ENCODE assay signal across 17 cellular contexts in the genomic region with DNA sequence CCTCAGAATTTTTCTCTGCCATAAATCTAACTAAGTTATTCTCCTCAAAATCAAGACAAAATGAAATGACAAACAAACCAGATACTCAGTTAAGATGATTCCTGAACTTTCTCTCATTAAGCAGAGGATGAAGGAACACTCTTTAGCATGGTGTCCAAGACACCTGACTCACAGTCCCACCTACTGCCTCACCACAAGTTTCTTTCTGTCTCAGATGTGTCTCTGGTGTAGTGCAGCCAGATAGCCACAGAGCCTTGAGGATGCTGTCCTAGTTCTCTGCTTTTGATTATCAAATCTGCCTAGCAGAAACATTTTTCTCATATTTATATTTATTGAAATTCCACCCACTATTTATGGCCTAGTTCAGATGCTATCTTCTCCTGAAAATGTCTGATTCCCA.
DNase-seq lines count a peak whose midpoint lies in the region; ATAC-seq, FAIRE-seq and TF ChIP-seq lines count a peak whose summit lies in the region.
"Had no signal": no experiment of that assay in that cellular context is flagged by ENCODE, and none has a peak within 500 bp of the region (broad histone marks: within the 10 kb centered on the region; RNA-seq: fewer than 3 reads in every experiment).

No MANE protein-coding gene starts in this region.

- peak overlapping the region; percentile 35; the same call in 1 of the 2 replicates for H3K4me2 ChIP-seq in GM12878 (ENCODE audit: control insufficient read depth, insufficient read depth)

- BruUV-seq in GM12878 (replicated peaks; lab: Mats Ljungman, UMichigan): no TSS peak

- no peak for FAIRE-seq in GM12878 (lab: Jason Lieb, UNC)

- SMC1A ChIA-PET in GM12878 (lab: Charles Lee; ENCODE audit: uncharacterized antibody, unreplicated experiment): no interaction called here

- POLR2A ChIA-PET in GM12878 (lab: Charles Lee): no interaction called here

- no peak for TF ChIP-seq POLR2A in GM12878 (IDR thresholded peaks at IDR 0.05; ENCODE audit: low read depth, low read length)

- TF ChIP-seq EP300 in GM12878 (IDR thresholded peaks at IDR 0.05; ENCODE audit: borderline replicate concordance in 1 of 2, control insufficient read depth in 1 of 2, low read depth in 2 of 2, low read length in 2 of 2): no peak

- H3K27me3 ChIP-seq in GM12878 (replicated peaks in 1 of 2; ENCODE audit: control insufficient read depth in 2 of 2, insufficient read depth in 2 of 2, low read length in 1 of 2): no peaks in the 10 kb centered on the region
- H3K27me3 ChIP-seq: SJSA1 had no signal

- no peaks in the 10 kb centered on the region for H3K79me2 ChIP-seq in GM12878 (ENCODE audit: control insufficient read depth, insufficient read depth, low read length)

- no peak overlapping the region for H3K9ac ChIP-seq in GM12878 (ENCODE audit: control insufficient read depth, insufficient read depth, low read length)

- no peak overlapping the region for H3K4me3 ChIP-seq in GM12878
- H3K4me3 ChIP-seq: SJSA1 had no signal

- intact Hi-C loops in GM12878 (cut with micrococcal nuclease; ENCODE audit: unreplicated experiment): no loop called here

- peak; percentile 89 for ATAC-seq in GM18873 (IDR thresholded peaks at IDR 0.05; ENCODE audit: low FRiP score, unreplicated experiment)
- ATAC-seq in GM21526 (IDR thresholded peaks at IDR 0.05; ENCODE audit: low FRiP score, unreplicated experiment): peak; percentile 94
- ATAC-seq in HG03045 (IDR thresholded peaks at IDR 0.05; ENCODE audit: unreplicated experiment): peak; percentile 94
- peak; percentile 61; the same call in 2 of the 3 replicates for ATAC-seq in GM12878
- no peak for ATAC-seq in esophagus mucosa
- ATAC-seq: effector memory CD8-positive, alpha-beta T cell; left ventricle myocardium superior had no signal

- H3K4me1 ChIP-seq in GM12878 (ENCODE audit: control insufficient read depth, insufficient read depth, low read length): peaks cover 20% of the 10 kb centered on the region
- H3K4me1 ChIP-seq: SJSA1 had no signal

- CTCF ChIA-PET in GM12878 (lab: Yijun Ruan, JAX): no interaction called here

- H3K36me3 ChIP-seq in GM12878 (ENCODE audit: control insufficient read depth in 2 of 2, insufficient read depth in 2 of 2, low read length in 1 of 2): no peaks in the 10 kb centered on the region
- H3K36me3 ChIP-seq: SJSA1 had no signal

- H3K9me3 ChIP-seq in GM12878 (replicated peaks; ENCODE audit: control insufficient read depth, insufficient read depth, low read length): peaks cover 7% of the 10 kb centered on the region; the same call in 2 of the 3 replicates
- H3K9me3 ChIP-seq: SJSA1 had no signal

- DNase-seq in GM12878 (ENCODE audit: low read depth, low spot score) (no peak), midbrain (lab: John Stamatoyannopoulos, UW) (no peak), DMS153 (lab: John Stamatoyannopoulos, UW) (no peak), NCI-H69 (lab: John Stamatoyannopoulos, UW) (no peak)
- DNase-seq: activated B cell treated with CpG ODN at 0.5 μM for 24 hours; activated T-cell treated with anti-CD3 and anti-CD28 coated beads, Interleukin-2, amount 50 U/mL, for 72 hours; CD4-positive, alpha-beta T cell; effector memory CD8-positive, alpha-beta T cell; left ventricle myocardium superior; NCI-H1092 treated with DMSO at 0.1 percent for 48 hours; NCI-H774; stimulated activated CD8-positive, alpha-beta memory T cell treated with anti-CD3 and anti-CD28 coated beads, Interleukin-4, amount 100 ng/mL, for 48 hours had no signal

- no peak overlapping the region for H2AFZ ChIP-seq in GM12878 (ENCODE audit: control insufficient read depth, low read depth, low read length)

- RAD21 ChIA-PET in GM12878 (lab: Charles Lee; ENCODE audit: unreplicated experiment): no interaction called here

- no peaks in the 10 kb centered on the region for H4K20me1 ChIP-seq in GM12878 (ENCODE audit: control insufficient read depth, insufficient read depth)

- TF ChIP-seq RAD21 in GM12878 (IDR thresholded peaks at IDR 0.05; ENCODE audit: insufficient read depth, low read depth, low read length): no peak

- in situ Hi-C loops in GM12878 (cut with MboI): no loop called here

- no peak for TF ChIP-seq CTCF in GM12878 (IDR thresholded peaks at IDR 0.05 in 2 of 3, conservative IDR thresholded peaks at IDR 0.05 in 1 of 3; ENCODE audit: control insufficient read depth in 2 of 3, extremely low read depth in 1 of 3, insufficient read depth in 1 of 3, low read depth in 3 of 3, low read length in 3 of 3)

- no peak overlapping the region for H3K27ac ChIP-seq in GM12878 (ENCODE audit: control insufficient read depth, insufficient read depth)
- H3K27ac ChIP-seq: SJSA1 had no signal

TF ChIP-seq in GM12878, 131 proteins besides CTCF, POLR2A, EP300 and RAD21 (continues in another document):
- TF ChIP-seq, protein P1, sequence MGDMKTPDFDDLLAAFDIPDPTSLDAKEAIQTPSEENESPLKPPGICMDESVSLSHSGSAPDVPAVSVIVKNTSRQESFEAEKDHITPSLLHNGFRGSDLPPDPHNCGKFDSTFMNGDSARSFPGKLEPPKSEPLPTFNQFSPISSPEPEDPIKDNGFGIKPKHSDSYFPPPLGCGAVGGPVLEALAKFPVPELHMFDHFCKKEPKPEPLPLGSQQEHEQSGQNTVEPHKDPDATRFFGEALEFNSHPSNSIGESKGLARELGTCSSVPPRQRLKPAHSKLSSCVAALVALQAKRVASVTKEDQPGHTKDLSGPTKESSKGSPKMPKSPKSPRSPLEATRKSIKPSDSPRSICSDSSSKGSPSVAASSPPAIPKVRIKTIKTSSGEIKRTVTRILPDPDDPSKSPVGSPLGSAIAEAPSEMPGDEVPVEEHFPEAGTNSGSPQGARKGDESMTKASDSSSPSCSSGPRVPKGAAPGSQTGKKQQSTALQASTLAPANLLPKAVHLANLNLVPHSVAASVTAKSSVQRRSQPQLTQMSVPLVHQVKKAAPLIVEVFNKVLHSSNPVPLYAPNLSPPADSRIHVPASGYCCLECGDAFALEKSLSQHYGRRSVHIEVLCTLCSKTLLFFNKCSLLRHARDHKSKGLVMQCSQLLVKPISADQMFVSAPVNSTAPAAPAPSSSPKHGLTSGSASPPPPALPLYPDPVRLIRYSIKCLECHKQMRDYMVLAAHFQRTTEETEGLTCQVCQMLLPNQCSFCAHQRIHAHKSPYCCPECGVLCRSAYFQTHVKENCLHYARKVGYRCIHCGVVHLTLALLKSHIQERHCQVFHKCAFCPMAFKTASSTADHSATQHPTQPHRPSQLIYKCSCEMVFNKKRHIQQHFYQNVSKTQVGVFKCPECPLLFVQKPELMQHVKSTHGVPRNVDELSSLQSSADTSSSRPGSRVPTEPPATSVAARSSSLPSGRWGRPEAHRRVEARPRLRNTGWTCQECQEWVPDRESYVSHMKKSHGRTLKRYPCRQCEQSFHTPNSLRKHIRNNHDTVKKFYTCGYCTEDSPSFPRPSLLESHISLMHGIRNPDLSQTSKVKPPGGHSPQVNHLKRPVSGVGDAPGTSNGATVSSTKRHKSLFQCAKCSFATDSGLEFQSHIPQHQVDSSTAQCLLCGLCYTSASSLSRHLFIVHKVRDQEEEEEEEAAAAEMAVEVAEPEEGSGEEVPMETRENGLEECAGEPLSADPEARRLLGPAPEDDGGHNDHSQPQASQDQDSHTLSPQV (IDR thresholded peaks at IDR 0.05): no peak
- TF ChIP-seq, protein P2, sequence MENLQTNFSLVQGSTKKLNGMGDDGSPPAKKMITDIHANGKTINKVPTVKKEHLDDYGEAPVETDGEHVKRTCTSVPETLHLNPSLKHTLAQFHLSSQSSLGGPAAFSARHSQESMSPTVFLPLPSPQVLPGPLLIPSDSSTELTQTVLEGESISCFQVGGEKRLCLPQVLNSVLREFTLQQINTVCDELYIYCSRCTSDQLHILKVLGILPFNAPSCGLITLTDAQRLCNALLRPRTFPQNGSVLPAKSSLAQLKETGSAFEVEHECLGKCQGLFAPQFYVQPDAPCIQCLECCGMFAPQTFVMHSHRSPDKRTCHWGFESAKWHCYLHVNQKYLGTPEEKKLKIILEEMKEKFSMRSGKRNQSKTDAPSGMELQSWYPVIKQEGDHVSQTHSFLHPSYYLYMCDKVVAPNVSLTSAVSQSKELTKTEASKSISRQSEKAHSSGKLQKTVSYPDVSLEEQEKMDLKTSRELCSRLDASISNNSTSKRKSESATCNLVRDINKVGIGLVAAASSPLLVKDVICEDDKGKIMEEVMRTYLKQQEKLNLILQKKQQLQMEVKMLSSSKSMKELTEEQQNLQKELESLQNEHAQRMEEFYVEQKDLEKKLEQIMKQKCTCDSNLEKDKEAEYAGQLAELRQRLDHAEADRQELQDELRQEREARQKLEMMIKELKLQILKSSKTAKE (IDR thresholded peaks at IDR 0.05; ENCODE audit: low read depth, poor library complexity, severe bottlenecking): no peak
- TF ChIP-seq, protein P3, sequence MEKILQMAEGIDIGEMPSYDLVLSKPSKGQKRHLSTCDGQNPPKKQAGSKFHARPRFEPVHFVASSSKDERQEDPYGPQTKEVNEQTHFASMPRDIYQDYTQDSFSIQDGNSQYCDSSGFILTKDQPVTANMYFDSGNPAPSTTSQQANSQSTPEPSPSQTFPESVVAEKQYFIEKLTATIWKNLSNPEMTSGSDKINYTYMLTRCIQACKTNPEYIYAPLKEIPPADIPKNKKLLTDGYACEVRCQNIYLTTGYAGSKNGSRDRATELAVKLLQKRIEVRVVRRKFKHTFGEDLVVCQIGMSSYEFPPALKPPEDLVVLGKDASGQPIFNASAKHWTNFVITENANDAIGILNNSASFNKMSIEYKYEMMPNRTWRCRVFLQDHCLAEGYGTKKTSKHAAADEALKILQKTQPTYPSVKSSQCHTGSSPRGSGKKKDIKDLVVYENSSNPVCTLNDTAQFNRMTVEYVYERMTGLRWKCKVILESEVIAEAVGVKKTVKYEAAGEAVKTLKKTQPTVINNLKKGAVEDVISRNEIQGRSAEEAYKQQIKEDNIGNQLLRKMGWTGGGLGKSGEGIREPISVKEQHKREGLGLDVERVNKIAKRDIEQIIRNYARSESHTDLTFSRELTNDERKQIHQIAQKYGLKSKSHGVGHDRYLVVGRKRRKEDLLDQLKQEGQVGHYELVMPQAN (conservative IDR thresholded peaks at IDR 0.05): no peak
- TF ChIP-seq CHD2 (IDR thresholded peaks at IDR 0.05; ENCODE audit: borderline replicate concordance, low read depth, low read length): no peak
- TF ChIP-seq EGR1 (IDR thresholded peaks at IDR 0.05; ENCODE audit: borderline replicate concordance in 1 of 2, low read depth in 2 of 2, low read length in 2 of 2): no peak
- TF ChIP-seq RBBP5 (conservative IDR thresholded peaks at IDR 0.05): no peak
- peak; percentile 82 for TF ChIP-seq RUNX3 (IDR thresholded peaks at IDR 0.05; ENCODE audit: low read length)
- TF ChIP-seq NFIC (IDR thresholded peaks at IDR 0.05; ENCODE audit: low read depth, low read length): no peak
- no peak for TF ChIP-seq NRF1 (conservative IDR thresholded peaks at IDR 0.05; ENCODE audit: low read depth, low read length)
